4 cellular contexts compared by ENCODE assay signal in genomic region chr3:32945598-32945997, GRCh38. TPM values are rescaled to one million over a fixed set of nuclear protein-coding genes. Genes with fewer than 3 reads are reported as not detected.
"Had no signal": no experiment of that assay in that cellular context is flagged by ENCODE, and none has a peak within 500 bp of the region (broad histone marks: within the 10 kb centered on the region; RNA-seq: fewer than 3 reads in every experiment).

No MANE protein-coding gene starts in this region.

RNA-seq across cellular contexts. Expression of gene CCR4, which starts 5.8 kb away (rescaled TPM):
- total RNA-seq: cardiac muscle cell, chondrocyte, MCF 10A, PC-9 had no signal
